ENCODE assay signal across 16 cellular contexts in genomic region chr22:26891431-26891830, GRCh38.
DNase-seq lines count a peak whose midpoint lies in the region; ATAC-seq, FAIRE-seq and TF ChIP-seq lines count a peak whose summit lies in the region.
"Had no signal": no experiment of that assay in that cellular context is flagged by ENCODE, and none has a peak within 500 bp of the region (broad histone marks: within the 10 kb centered on the region; RNA-seq: fewer than 3 reads in every experiment).

No MANE protein-coding gene starts in this region.

- ATAC-seq in IMR-90 (ENCODE audit: low read depth) (no peak), lung (ENCODE audit: insufficient read depth, low FRiP score) (no peak), thoracic aorta (ENCODE audit: insufficient number of reproducible peaks, low FRiP score, low read depth) (no peak), GM18907 (IDR thresholded peaks at IDR 0.05; ENCODE audit: unreplicated experiment) (no peak)
- ATAC-seq in activated T-cell treated with anti-CD3 and anti-CD28 coated beads, Interleukin-2, amount 50 U/mL, for 72 hours (replicated peaks in 1 of 2), result no peak
- ATAC-seq: GM12878, Panc1 had no signal

- H3K4me1 ChIP-seq in IMR-90 (ENCODE audit: control insufficient read depth, insufficient read depth, low read length) (peaks cover 36% of the 10 kb centered on the region), lung (ENCODE audit: control insufficient read depth in 2 of 2, insufficient read depth in 2 of 2, low read length in 2 of 2) (peaks cover 4 to 13% of the 10 kb centered on the region in 2 donors), thoracic aorta (ENCODE audit: control insufficient read depth in 1 of 2, low read depth in 2 of 2) (peaks cover 50 to 89% of the 10 kb centered on the region in 2 donors)

- H3K18ac ChIP-seq in IMR-90 (ENCODE audit: low read depth, low read length), result no peak overlapping the region

- H3K27me3 ChIP-seq in IMR-90 (ENCODE audit: control insufficient read depth, insufficient read depth, low read length) (no peaks in the 10 kb centered on the region), lung (ENCODE audit: control insufficient read depth, insufficient read depth) (no peaks in the 10 kb centered on the region), thoracic aorta (replicated peaks; ENCODE audit: insufficient read depth) (no peaks in the 10 kb centered on the region)

- peak overlapping the region; percentile 13 for H2AFZ ChIP-seq in IMR-90 (replicated peaks; ENCODE audit: low read length, poor library complexity)

- H3K27me3 Mint-ChIP-seq in activated T-cell treated with anti-CD3 and anti-CD28 coated beads, Interleukin-2, amount 50 U/mL, for 72 hours (ENCODE audit: low read depth), result peaks cover 7% of the 10 kb centered on the region

- H3K9me3 ChIP-seq in IMR-90 (ENCODE audit: control insufficient read depth, insufficient read depth, low read length) (no peaks in the 10 kb centered on the region), lung (ENCODE audit: control insufficient read depth in 2 of 2, insufficient read depth in 1 of 2, low read length in 1 of 2) (peaks cover 0 to 1% of the 10 kb centered on the region in 2 donors), thoracic aorta (no peaks in the 10 kb centered on the region)

- CTCF ChIA-PET in IMR-90 (lab: Yijun Ruan, JAX), result no interaction called here

- TF ChIP-seq CTCF in IMR-90 (conservative IDR thresholded peaks at IDR 0.05; ENCODE audit: low read depth, low read length), result no peak
- no peak for TF ChIP-seq CTCF in astrocyte of the cerebellum (IDR thresholded peaks at IDR 0.05; ENCODE audit: low read depth, low read length, missing control alignments)
- no peak for TF ChIP-seq CTCF in lung (IDR thresholded peaks at IDR 0.05; ENCODE audit: control extremely low read depth, extremely low read depth)
- TF ChIP-seq CTCF in thoracic aorta (IDR thresholded peaks at IDR 0.05), result no peak

- H4K91ac ChIP-seq in IMR-90 (ENCODE audit: insufficient read depth, low read depth, low read length), result peak overlapping the region; percentile 52

- H3K36me3 ChIP-seq in IMR-90 (ENCODE audit: control insufficient read depth, insufficient read depth, low read length) (no peaks in the 10 kb centered on the region), lung (ENCODE audit: control insufficient read depth in 2 of 2, insufficient read depth in 2 of 2, low read length in 2 of 2) (no peaks in the 10 kb centered on the region), thoracic aorta (no peaks in the 10 kb centered on the region)

- in situ Hi-C loops in IMR-90 (cut with MboI; ENCODE audit: low sequenced_read_pairs), result no loop called here
- in situ Hi-C loops in astrocyte of the cerebellum (cut with HindIII; ENCODE audit: low sequenced_read_pairs), result loop anchor here (25.0 kb wide), 1 partner anchor 204 kb away; no protein-coding TSS in a partner anchor

- H2AK9ac ChIP-seq in IMR-90 (replicated peaks; ENCODE audit: low read depth, low read length, poor library complexity), result no peak overlapping the region

- H4K8ac ChIP-seq in IMR-90 (ENCODE audit: low read depth in 2 of 2, low read length in 2 of 2), result no peak overlapping the region

- no peak overlapping the region for H3K27ac Mint-ChIP-seq in activated T-cell treated with anti-CD3 and anti-CD28 coated beads, Interleukin-2, amount 50 U/mL, for 72 hours
- H3K27ac Mint-ChIP-seq: CD4-positive, alpha-beta memory T cell had no signal

- no peak overlapping the region for H2BK5ac ChIP-seq in IMR-90 (ENCODE audit: low read depth, low read length, poor library complexity, severe bottlenecking)

- H3K4me3 ChIP-seq in IMR-90 (ENCODE audit: insufficient read depth, low read depth, low read length), result no peak overlapping the region
- no peak overlapping the region for H3K4me3 ChIP-seq in astrocyte of the cerebellum (ENCODE audit: low read depth, low read length)
- H3K4me3 ChIP-seq in lung, result no peak overlapping the region
- no peak overlapping the region for H3K4me3 ChIP-seq in thoracic aorta
- H3K4me3 ChIP-seq: GM12878 had no signal

- H3K9me3 Mint-ChIP-seq in activated T-cell treated with anti-CD3 and anti-CD28 coated beads, Interleukin-2, amount 50 U/mL, for 72 hours, result no peaks in the 10 kb centered on the region

- peak overlapping the region; percentile 50; the same call in 1 of the 2 replicates for H3K4ac ChIP-seq in IMR-90 (ENCODE audit: low read depth, low read length)

- dilution Hi-C loops in IMR-90 (cut with HindIII; ENCODE audit: low sequenced_read_pairs, unreplicated experiment), result no loop called here

- peak overlapping the region; percentile 36; the same call in 1 of the 2 replicates for H2AK5ac ChIP-seq in IMR-90 (ENCODE audit: low read depth, low read length)

- peaks cover 4% of the 10 kb centered on the region; the same call in 1 of the 2 replicates for H4K20me1 ChIP-seq in IMR-90 (ENCODE audit: insufficient read depth, low read length)

- no peak for TF ChIP-seq RAD21 in IMR-90 (IDR thresholded peaks at IDR 0.05; ENCODE audit: low read length)

- no peak overlapping the region for H3K14ac ChIP-seq in IMR-90 (replicated peaks; ENCODE audit: low read depth, low read length)

- peak; percentile 5 for DNase-seq in IMR-90
- DNase-seq in astrocyte of the cerebellum (ENCODE audit: low read depth), result peak; percentile 49
- peak; percentile 11 for DNase-seq in lung (ENCODE audit: low spot score)
- no peak for DNase-seq in thoracic aorta (ENCODE audit: low spot score)
- DNase-seq in activated T-cell treated with anti-CD3 and anti-CD28 coated beads, Interleukin-2, amount 50 U/mL, for 72 hours, result no peak
- no peak for DNase-seq in H54 (ENCODE audit: insufficient read length, low spot score)
- DNase-seq: CD4-positive, alpha-beta memory T cell; DMS79 treated with DMSO at 0.1 percent for 48 hours; GDM1; H7; MM.1S; NCI-H2227 treated with DMSO at 0.1 percent for 48 hours; SHP77 had no signal

- no peak overlapping the region for H3K56ac ChIP-seq in IMR-90 (ENCODE audit: extremely low read depth, insufficient read depth, low read length)

- peak overlapping the region; percentile 33; the same call in 1 of the 2 replicates for H2BK20ac ChIP-seq in IMR-90 (ENCODE audit: low read depth, low read length)

- POLR2A ChIA-PET in IMR-90 (lab: Charles Lee; ENCODE audit: unreplicated experiment), result no interaction called here

- no peak for FAIRE-seq in H54 (lab: Jason Lieb, UNC)
- FAIRE-seq: GM12878 had no signal

- H2BK120ac ChIP-seq in IMR-90 (ENCODE audit: low read depth, low read length), result peak overlapping the region; percentile 65

- no peak overlapping the region for H3K9ac ChIP-seq in IMR-90 (ENCODE audit: low read depth, low read length)

- H3K36me3 Mint-ChIP-seq in activated T-cell treated with anti-CD3 and anti-CD28 coated beads, Interleukin-2, amount 50 U/mL, for 72 hours (ENCODE audit: insufficient read depth in 2 of 2), result no peaks in the 10 kb centered on the region

- H2BK15ac ChIP-seq in IMR-90 (ENCODE audit: low read depth, low read length), result peak overlapping the region; percentile 5; the same call in 1 of the 3 replicates

- WGBS in IMR-90 (ENCODE audit: extremely low coverage in 2 of 2, insufficient read length in 1 of 2), 2 experiments, result no CpG with 5 or more reads among the region's 3 CpGs
- WGBS in lung, 2 donors, result 86 to 94% methylated on average over 3 of the region's 3 CpGs

- no peak overlapping the region for H3K23ac ChIP-seq in IMR-90 (ENCODE audit: low read depth, low read length)

- no TSS peak for BruUV-seq in IMR-90 (replicated peaks; lab: Mats Ljungman, UMichigan)

- no peaks in the 10 kb centered on the region for H3K79me1 ChIP-seq in IMR-90 (ENCODE audit: low read depth in 1 of 2, low read length in 2 of 2)

- H3K9me1 ChIP-seq in IMR-90 (ENCODE audit: insufficient read depth, low read length), result peaks cover 19% of the 10 kb centered on the region

- H3K4me1 Mint-ChIP-seq in activated T-cell treated with anti-CD3 and anti-CD28 coated beads, Interleukin-2, amount 50 U/mL, for 72 hours (ENCODE audit: low read depth), result peaks cover 23% of the 10 kb centered on the region

- H3K4me3 Mint-ChIP-seq in activated T-cell treated with anti-CD3 and anti-CD28 coated beads, Interleukin-2, amount 50 U/mL, for 72 hours, result no peak overlapping the region
- H3K4me3 Mint-ChIP-seq: CD4-positive, alpha-beta memory T cell had no signal

- TF ChIP-seq POLR2A in IMR-90 (IDR thresholded peaks at IDR 0.05; ENCODE audit: low read depth, low read length) (no peak), H54 (IDR thresholded peaks at IDR 0.05; ENCODE audit: low read depth, low read length) (no peak)

- no peak overlapping the region for H4K5ac ChIP-seq in IMR-90 (ENCODE audit: low read depth, low read length)

- H3K27ac ChIP-seq in IMR-90 (ENCODE audit: insufficient read depth, low read length), result no peak overlapping the region
- no peak overlapping the region for H3K27ac ChIP-seq in lung (ENCODE audit: low read depth in 1 of 2, low read length in 1 of 2)
- peak overlapping the region; percentile 1 to 40 for H3K27ac ChIP-seq in thoracic aorta

- no peak overlapping the region for H3K4me2 ChIP-seq in IMR-90 (ENCODE audit: low read depth, low read length)

- intact Hi-C loops in IMR-90 (cut with micrococcal nuclease), result loop anchor here (5.0 to 10.0 kb wide), 3 partner anchors 217 to 973 kb away; partner anchors contain the start of gene MN1

TF ChIP-seq in IMR-90, 13 proteins besides CTCF, POLR2A, EP300 and RAD21:
- TF ChIP-seq ELK1 (IDR thresholded peaks at IDR 0.05; ENCODE audit: borderline replicate concordance, low read depth, low read length) (no peak), MAFK (IDR thresholded peaks at IDR 0.05; ENCODE audit: low read depth, low read length) (no peak), FOS (IDR thresholded peaks at IDR 0.05; ENCODE audit: low read depth, low read length) (no peak), BHLHE40 (IDR thresholded peaks at IDR 0.05; ENCODE audit: low read depth, low read length) (no peak), MAZ (IDR thresholded peaks at IDR 0.05; ENCODE audit: borderline replicate concordance, low read depth, low read length) (no peak)
TF ChIP-seq in IMR-90: peak in this region for 0.

Comparison
In these comparisons a context has a peak if more than half of its experiments do, and no peak if none do; other contexts are left out.
1. DNase-seq: peak in IMR-90 (single experiment), astrocyte of the cerebellum (single experiment) and lung (single experiment); none in thoracic aorta (single experiment), activated T-cell treated with anti-CD3 and anti-CD28 coated beads, Interleukin-2, amount 50 U/mL, for 72 hours (0 of 2) and H54 (single experiment).
2. H3K27ac ChIP-seq: peak in thoracic aorta (2 of 2); none in IMR-90 (single experiment) and lung (0 of 2).